ENCODE assay signal across 8 cellular contexts in genomic region chr9:124939944-124940343, GRCh38. TPM values are rescaled to one million over a fixed set of nuclear protein-coding genes. Genes with fewer than 3 reads are reported as not detected.
DNase-seq lines count a peak whose midpoint lies in the region; ATAC-seq and TF ChIP-seq lines count a peak whose summit lies in the region.

No MANE protein-coding gene starts in this region.

- peaks cover 22% of the 10 kb centered on the region for H3K36me3 Mint-ChIP-seq in activated CD4-positive, alpha-beta T cell treated with anti-CD3 and anti-CD28 coated beads, Interleukin-2, amount 10 ng/mL, durations not matched to agents 7 days and 5 days (ENCODE audit: low read depth)

- H3K4me3 ChIP-seq in ascending aorta (peak overlapping the region; percentile 68 to 91), left lung (peak overlapping the region; percentile 78 to 89), thoracic aorta (peak overlapping the region; percentile 81)

- peaks cover 14 to 23% of the 10 kb centered on the region in 2 donors for H3K36me3 ChIP-seq in ascending aorta
- peaks cover 0 to 34% of the 10 kb centered on the region in 2 donors for H3K36me3 ChIP-seq in left lung
- peaks cover under 1% of the 10 kb centered on the region for H3K36me3 ChIP-seq in thoracic aorta

- DNase-seq in activated CD4-positive, alpha-beta T cell treated with anti-CD3 and anti-CD28 coated beads, Interleukin-2, amount 10 ng/mL, durations not matched to agents 7 days and 5 days = no peak
- no peak for DNase-seq in activated CD4-positive, alpha-beta T cell treated with anti-CD3 and anti-CD28 coated beads, Interleukin-2, amount 50 U/mL, for 48 hours
- DNase-seq in ascending aorta (ENCODE audit: low spot score in 2 of 2) (no peak), left lung (no peak), thoracic aorta (ENCODE audit: low spot score) (no peak), CD1c-positive myeloid dendritic cell (ENCODE audit: extremely low spot score) (no peak), inferior parietal cortex (ENCODE audit: extremely low spot score) (no peak)
- DNase-seq in stimulated activated CD4-positive, alpha-beta T cell treated with anti-CD3 and anti-CD28 coated beads, Interleukin-2, amount 100 ng/mL, for 48 hours = no peak

- CTCF ChIA-PET in activated CD4-positive, alpha-beta T cell treated with anti-CD3 and anti-CD28 coated beads, Interleukin-2, amount 10 ng/mL, durations not matched to agents 7 days and 5 days (lab: Charles Lee) = interaction anchor here (0.5 to 1.0 kb wide), 2 partner anchors 10 to 107 kb away, joined by 3 to 4 read pairs; no protein-coding TSS in a partner anchor

- no peaks in the 10 kb centered on the region for H3K9me3 ChIP-seq in ascending aorta
- no peaks in the 10 kb centered on the region for H3K9me3 ChIP-seq in left lung
- no peaks in the 10 kb centered on the region for H3K9me3 ChIP-seq in thoracic aorta

- peak overlapping the region; percentile 86 for H3K4me3 Mint-ChIP-seq in activated CD4-positive, alpha-beta T cell treated with anti-CD3 and anti-CD28 coated beads, Interleukin-2, amount 10 ng/mL, durations not matched to agents 7 days and 5 days

- H3K4me1 ChIP-seq in ascending aorta = peaks cover 6 to 8% of the 10 kb centered on the region in 2 donors
- H3K4me1 ChIP-seq in left lung = peaks cover 0 to 23% of the 10 kb centered on the region in 2 donors
- H3K4me1 ChIP-seq in thoracic aorta (ENCODE audit: control insufficient read depth in 1 of 2, low read depth in 2 of 2) = peaks cover 10 to 13% of the 10 kb centered on the region in 2 donors

- intact Hi-C loops in ascending aorta (cut with DNase I) = loop anchor here (2.0 to 10.0 kb wide), 5 partner anchors 71 to 1387 kb away; partner anchors contain the start of genes GAPVD1, MVB12B, PBX3 and PSMB7
- intact Hi-C loops in left lung (cut with DNase I) = loop anchor here in 1 of 2 donors (10.0 kb wide), 1 partner anchor 215 kb away; no protein-coding TSS in a partner anchor

- no peak for ATAC-seq in left lung
- ATAC-seq in thoracic aorta (ENCODE audit: insufficient number of reproducible peaks, low FRiP score, low read depth) = no peak

- no peaks in the 10 kb centered on the region for H3K27me3 ChIP-seq in ascending aorta
- no peaks in the 10 kb centered on the region for H3K27me3 ChIP-seq in left lung
- no peaks in the 10 kb centered on the region for H3K27me3 ChIP-seq in thoracic aorta (replicated peaks; ENCODE audit: insufficient read depth)

- no peaks in the 10 kb centered on the region for H3K9me3 Mint-ChIP-seq in activated CD4-positive, alpha-beta T cell treated with anti-CD3 and anti-CD28 coated beads, Interleukin-2, amount 10 ng/mL, durations not matched to agents 7 days and 5 days

- TF ChIP-seq CTCF in ascending aorta (IDR thresholded peaks at IDR 0.05) (no peak), left lung (IDR thresholded peaks at IDR 0.05) (no peak), thoracic aorta (IDR thresholded peaks at IDR 0.05) (no peak)

- H3K27ac ChIP-seq in ascending aorta (peak overlapping the region; percentile 92 to 94), left lung (peak overlapping the region in 1 of 2 donors; percentile 99), thoracic aorta (peak overlapping the region; percentile 84 to 98)

- H3K4me1 Mint-ChIP-seq in activated CD4-positive, alpha-beta T cell treated with anti-CD3 and anti-CD28 coated beads, Interleukin-2, amount 10 ng/mL, durations not matched to agents 7 days and 5 days = peaks cover 30% of the 10 kb centered on the region

- peak overlapping the region; percentile 97 for H3K27ac Mint-ChIP-seq in activated CD4-positive, alpha-beta T cell treated with anti-CD3 and anti-CD28 coated beads, Interleukin-2, amount 10 ng/mL, durations not matched to agents 7 days and 5 days

- no peaks in the 10 kb centered on the region for H3K27me3 Mint-ChIP-seq in activated CD4-positive, alpha-beta T cell treated with anti-CD3 and anti-CD28 coated beads, Interleukin-2, amount 10 ng/mL, durations not matched to agents 7 days and 5 days

- POLR2A ChIA-PET in activated CD4-positive, alpha-beta T cell treated with anti-CD3 and anti-CD28 coated beads, Interleukin-2, amount 10 ng/mL, durations not matched to agents 7 days and 5 days (lab: Charles Lee) = no interaction called here

RNA-seq across cellular contexts. Expression of gene GOLGA1, which starts 0.9 kb away (rescaled TPM):
- 10 to 100 TPM; 15.2 to 19.3 TPM for total RNA-seq in activated CD4-positive, alpha-beta T cell treated with anti-CD3 and anti-CD28 coated beads, Interleukin-2, amount 10 ng/mL, durations not matched to agents 7 days and 5 days
- total RNA-seq in ascending aorta = 36.8 TPM
- 10 to 100 TPM; 15.4 to 18.9 TPM for total RNA-seq in left lung
- total RNA-seq in thoracic aorta = 10 to 100 TPM; 11.6 to 22.2 TPM
